9 cellular contexts compared by ENCODE assay signal in the genomic region with DNA sequence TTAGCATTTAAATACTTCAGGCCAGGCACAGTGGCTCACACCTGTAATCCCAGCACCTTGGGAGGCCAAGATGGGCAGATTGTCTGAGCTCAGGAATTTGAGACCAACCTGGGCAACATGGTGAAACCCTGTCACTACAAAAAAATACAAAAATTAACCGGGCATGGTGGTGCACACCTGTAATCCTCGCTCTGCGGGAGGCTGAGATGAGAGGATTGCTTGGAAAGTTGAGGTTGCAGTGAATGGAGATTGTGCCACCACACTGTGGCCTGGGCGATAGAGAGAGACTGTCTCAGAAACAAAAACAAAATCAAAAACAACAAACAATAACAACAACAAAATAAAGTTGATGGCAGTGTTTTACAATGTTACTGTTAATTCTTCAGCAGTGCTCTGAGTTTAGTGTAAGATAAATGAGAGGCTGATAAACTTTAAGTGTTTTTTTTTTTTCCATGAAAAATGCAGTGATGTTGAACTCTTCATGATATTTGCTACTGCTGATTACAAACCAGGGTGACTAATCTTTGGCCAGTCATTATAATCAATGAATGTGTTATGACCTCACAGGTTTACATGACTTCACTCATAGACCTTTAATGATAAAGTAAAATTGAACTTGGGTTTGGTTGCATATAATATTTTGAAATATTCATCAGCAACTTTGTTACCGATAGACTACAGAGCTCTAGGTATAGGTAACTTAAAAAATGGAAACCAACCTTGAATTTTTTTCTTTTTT. TPM values are rescaled to one million over a fixed set of nuclear protein-coding genes. Genes with fewer than 3 reads are reported as not detected.
DNase-seq lines count a peak whose midpoint lies in the region; ATAC-seq and TF ChIP-seq lines count a peak whose summit lies in the region.
"Had no signal": no experiment of that assay in that cellular context is flagged by ENCODE, and none has a peak within 500 bp of the region (broad histone marks: within the 10 kb centered on the region; RNA-seq: fewer than 3 reads in every experiment).

No MANE protein-coding gene starts in this region.

- no peaks in the 10 kb centered on the region for H3K9me3 Mint-ChIP-seq in dendritic cell treated with granulocyte-macrophage colony-stimulating factor and Interleukin-4, amounts not matched to agents 40 ng/mL and 50 ng/mL, for 4 days
- H3K9me3 Mint-ChIP-seq in mesothelial cell of epicardium, result no peaks in the 10 kb centered on the region

- H3K36me3 ChIP-seq in HUES48 (ENCODE audit: control insufficient read depth, insufficient read depth, low read length), result no peaks in the 10 kb centered on the region

- H3K27ac Mint-ChIP-seq in dendritic cell treated with granulocyte-macrophage colony-stimulating factor and Interleukin-4, amounts not matched to agents 40 ng/mL and 50 ng/mL, for 4 days, result no peak overlapping the region
- peak overlapping the region; percentile 89 for H3K27ac Mint-ChIP-seq in mesothelial cell of epicardium

- POLR2A ChIA-PET in AG04450 (lab: Yijun Ruan, JAX), result no interaction called here

- ATAC-seq in GM19463 (IDR thresholded peaks at IDR 0.05; ENCODE audit: unreplicated experiment) (no peak), HG03039 (IDR thresholded peaks at IDR 0.05; ENCODE audit: unreplicated experiment) (no peak)

- DNase-seq in AG04450 (ENCODE audit: low read depth, low spot score) (no peak), mesothelial cell of epicardium (ENCODE audit: low spot score in 2 of 2, unreplicated experiment in 2 of 2) (no peak), COLO829 (ENCODE audit: low spot score) (no peak), HPDE6-E6E7 (ENCODE audit: extremely low spot score) (no peak)
- DNase-seq: activated gamma-delta T cell treated with Interleukin-2 at 50 U/mL for 16 hours had no signal

- H3K4me1 Mint-ChIP-seq in dendritic cell treated with granulocyte-macrophage colony-stimulating factor and Interleukin-4, amounts not matched to agents 40 ng/mL and 50 ng/mL, for 4 days (ENCODE audit: low read depth), result peaks cover 44% of the 10 kb centered on the region
- H3K4me1 Mint-ChIP-seq in mesothelial cell of epicardium, result peaks cover 66% of the 10 kb centered on the region

- H3K4me3 ChIP-seq in AG04450 (ENCODE audit: low read depth, low read length) (peak overlapping the region; percentile 90), HUES48 (ENCODE audit: low read depth, low read length) (peak overlapping the region; percentile 86; the same call in 1 of the 2 replicates)

- no peak for TF ChIP-seq CTCF in AG04450 (IDR thresholded peaks at IDR 0.05; ENCODE audit: low read depth, low read length)
- no peak for TF ChIP-seq CTCF in mesothelial cell of epicardium (IDR thresholded peaks at IDR 0.05; ENCODE audit: unreplicated experiment)

- H3K36me3 Mint-ChIP-seq in dendritic cell treated with granulocyte-macrophage colony-stimulating factor and Interleukin-4, amounts not matched to agents 40 ng/mL and 50 ng/mL, for 4 days (ENCODE audit: low read depth), result peaks cover 23% of the 10 kb centered on the region
- no peaks in the 10 kb centered on the region for H3K36me3 Mint-ChIP-seq in mesothelial cell of epicardium

- peaks cover 39% of the 10 kb centered on the region for H3K4me1 ChIP-seq in HUES48 (ENCODE audit: control insufficient read depth, insufficient read depth, low read length)

- no peaks in the 10 kb centered on the region for H3K27me3 Mint-ChIP-seq in dendritic cell treated with granulocyte-macrophage colony-stimulating factor and Interleukin-4, amounts not matched to agents 40 ng/mL and 50 ng/mL, for 4 days
- no peaks in the 10 kb centered on the region for H3K27me3 Mint-ChIP-seq in mesothelial cell of epicardium (ENCODE audit: low read depth)

- intact Hi-C loops in dendritic cell treated with granulocyte-macrophage colony-stimulating factor and Interleukin-4, amounts not matched to agents 40 ng/mL and 50 ng/mL, for 4 days (cut with micrococcal nuclease), result loop anchor here (5.0 kb wide), 3 partner anchors 45 to 105 kb away; a partner anchor contains a TSS

- CTCF ChIA-PET in AG04450 (lab: Charles Lee), result no interaction called here

- H3K9me3 ChIP-seq in AG04450 (ENCODE audit: control insufficient read depth, insufficient read depth, low read length), result no peaks in the 10 kb centered on the region; the same call in 1 of the 2 replicates
- H3K9me3 ChIP-seq in HUES48 (ENCODE audit: control insufficient read depth, insufficient read depth, low read length), result no peaks in the 10 kb centered on the region

- no peak overlapping the region for H3K9ac ChIP-seq in HUES48 (ENCODE audit: low read depth, low read length)

- H3K27ac ChIP-seq in AG04450 (ENCODE audit: low read depth, low read length) (no peak overlapping the region), HUES48 (ENCODE audit: low read depth, low read length) (no peak overlapping the region)

- H3K27me3 ChIP-seq in AG04450 (ENCODE audit: control insufficient read depth, insufficient read depth, low read length), result no peaks in the 10 kb centered on the region
- no peaks in the 10 kb centered on the region for H3K27me3 ChIP-seq in HUES48 (ENCODE audit: control insufficient read depth, insufficient read depth, low read length)

- H3K4me3 Mint-ChIP-seq in dendritic cell treated with granulocyte-macrophage colony-stimulating factor and Interleukin-4, amounts not matched to agents 40 ng/mL and 50 ng/mL, for 4 days, result peak overlapping the region; percentile 80
- H3K4me3 Mint-ChIP-seq in mesothelial cell of epicardium, result peak overlapping the region; percentile 82

RNA-seq across cellular contexts. Expression of a gene that starts 2.5 kb away (rescaled TPM):
- 106 and 129 TPM in 2 replicates for polyA plus RNA-seq in AG04450 (2011; rRNA removed)
- 120 and 181 TPM in 2 replicates for polyA minus RNA-seq in AG04450 (2011; rRNA and poly(A)+ RNA removed)
- 93.3 to 112 TPM (median 100 TPM) in 3 replicates for total RNA-seq in mesothelial cell of epicardium
